ENCODE assay signal across 1 cellular context in the genomic region with DNA sequence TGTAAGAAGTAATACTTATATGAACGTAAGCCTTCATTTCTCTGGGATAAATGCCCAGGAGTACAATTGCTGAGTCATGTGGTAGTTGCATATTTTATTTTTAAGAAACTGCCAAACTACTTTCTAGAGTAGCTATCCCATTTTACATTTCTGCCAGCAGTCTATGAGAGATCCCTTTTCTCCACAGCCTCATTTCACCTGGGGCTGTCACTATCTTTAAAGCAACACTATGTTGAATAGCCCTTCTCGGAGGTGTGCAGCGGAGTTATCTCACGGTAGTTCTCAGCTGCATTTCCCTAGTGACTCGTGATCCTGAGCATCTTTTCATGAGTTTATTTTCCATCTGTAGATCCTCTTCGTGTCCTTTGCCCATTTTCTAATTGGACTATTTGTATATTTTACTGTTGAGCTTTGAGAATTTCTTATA.
TF ChIP-seq lines count a peak whose summit lies in the region.

No MANE protein-coding gene starts in this region.

TF ChIP-seq in HEK293T, 16 proteins besides CTCF, POLR2A, EP300 and RAD21:
- TF ChIP-seq ELF4 (IDR thresholded peaks at IDR 0.05): no peak
- TF ChIP-seq NFRKB (IDR thresholded peaks at IDR 0.05): no peak
- TF ChIP-seq, protein P1, sequence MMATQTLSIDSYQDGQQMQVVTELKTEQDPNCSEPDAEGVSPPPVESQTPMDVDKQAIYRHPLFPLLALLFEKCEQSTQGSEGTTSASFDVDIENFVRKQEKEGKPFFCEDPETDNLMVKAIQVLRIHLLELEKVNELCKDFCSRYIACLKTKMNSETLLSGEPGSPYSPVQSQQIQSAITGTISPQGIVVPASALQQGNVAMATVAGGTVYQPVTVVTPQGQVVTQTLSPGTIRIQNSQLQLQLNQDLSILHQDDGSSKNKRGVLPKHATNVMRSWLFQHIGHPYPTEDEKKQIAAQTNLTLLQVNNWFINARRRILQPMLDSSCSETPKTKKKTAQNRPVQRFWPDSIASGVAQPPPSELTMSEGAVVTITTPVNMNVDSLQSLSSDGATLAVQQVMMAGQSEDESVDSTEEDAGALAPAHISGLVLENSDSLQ (IDR thresholded peaks at IDR 0.05): no peak
- TF ChIP-seq ZNF384 (IDR thresholded peaks at IDR 0.05): no peak
- TF ChIP-seq TARDBP (IDR thresholded peaks at IDR 0.05): no peak
- TF ChIP-seq L3MBTL2 (conservative IDR thresholded peaks at IDR 0.05): no peak
